ENCODE assay signal across 8 cellular contexts in genomic region chr6:134908906-134909516, GRCh38. TPM values are rescaled to one million over a fixed set of nuclear protein-coding genes. Genes with fewer than 3 reads are reported as not detected.
DNase-seq lines count a peak whose midpoint lies in the region; ATAC-seq and TF ChIP-seq lines count a peak whose summit lies in the region.

No MANE protein-coding gene starts in this region.

- peaks cover 45% of the 10 kb centered on the region for H3K4me1 ChIP-seq in ACC112 (ENCODE audit: control insufficient read depth, insufficient read depth, low read length, unreplicated experiment)

- H3K4me1 Mint-ChIP-seq in chondrocyte (ENCODE audit: low read depth), result peaks cover 43% of the 10 kb centered on the region
- H3K4me1 Mint-ChIP-seq in endothelial cell (ENCODE audit: unreplicated experiment), result peaks cover 4% of the 10 kb centered on the region

- peak overlapping the region; percentile 98 for H3K27ac Mint-ChIP-seq in chondrocyte (ENCODE audit: unreplicated experiment)
- no peak overlapping the region for H3K27ac Mint-ChIP-seq in endothelial cell (ENCODE audit: unreplicated experiment)

- H3K36me3 ChIP-seq in ACC112 (ENCODE audit: insufficient read depth, low read length), result no peaks in the 10 kb centered on the region

- H2AFZ ChIP-seq in ACC112 (ENCODE audit: low read length, unreplicated experiment), result peak overlapping the region; percentile 85

- peak overlapping the region; percentile 67 for H3K4me3 ChIP-seq in ACC112 (ENCODE audit: low read depth, low read length)

- no peaks in the 10 kb centered on the region for H3K27me3 Mint-ChIP-seq in chondrocyte (ENCODE audit: low read depth)
- peaks cover 5% of the 10 kb centered on the region for H3K27me3 Mint-ChIP-seq in endothelial cell (ENCODE audit: unreplicated experiment)

- H3K36me3 Mint-ChIP-seq in chondrocyte (ENCODE audit: low read depth) (no peaks in the 10 kb centered on the region), endothelial cell (ENCODE audit: low read depth, unreplicated experiment) (no peaks in the 10 kb centered on the region)

- H3K79me2 ChIP-seq in ACC112 (ENCODE audit: control insufficient read depth, insufficient read depth, low read length, unreplicated experiment), result no peaks in the 10 kb centered on the region

- TF ChIP-seq CTCF in chondrocyte (IDR thresholded peaks at IDR 0.05) (no peak), endothelial cell (IDR thresholded peaks at IDR 0.05; ENCODE audit: unreplicated experiment) (no peak)

- H3K27ac ChIP-seq in ACC112 (ENCODE audit: low read depth, low read length), result peak overlapping the region; percentile 96

- DNase-seq in LoVo (ENCODE audit: low spot score) (peak; percentile 42), chondrocyte (ENCODE audit: low spot score) (no peak), medulla oblongata (ENCODE audit: extremely low spot score) (peak; percentile 29), NCI-H82 (lab: John Stamatoyannopoulos, UW) (no peak), endothelial cell (ENCODE audit: low spot score) (no peak)
- no peak for DNase-seq in activated CD8-positive, alpha-beta memory T cell treated with anti-CD3 and anti-CD28 coated beads for 24 hours

- H3K9me3 Mint-ChIP-seq in chondrocyte (ENCODE audit: low read depth) (no peaks in the 10 kb centered on the region), endothelial cell (ENCODE audit: unreplicated experiment) (no peaks in the 10 kb centered on the region)

- ATAC-seq in GM21529 (IDR thresholded peaks at IDR 0.05; ENCODE audit: unreplicated experiment), result no peak

- H3K4me3 Mint-ChIP-seq in chondrocyte (ENCODE audit: unreplicated experiment) (peak overlapping the region; percentile 62), endothelial cell (ENCODE audit: unreplicated experiment) (no peak overlapping the region)

- no peaks in the 10 kb centered on the region for H3K27me3 ChIP-seq in ACC112 (ENCODE audit: insufficient read depth, low read length)

RNA-seq across cellular contexts. Expression of gene ALDH8A1, which starts 40.9 kb away (rescaled TPM):
- total RNA-seq in chondrocyte, result 0.18 to 0.40 TPM (median 0.39 TPM) in 3 replicates
- 0.15 TPM for total RNA-seq in endothelial cell (ENCODE audit: unreplicated experiment)

Comparison
In these comparisons a context has a peak if more than half of its experiments do, and no peak if none do; other contexts are left out.
1. DNase-seq: peak in LoVo (single experiment) and medulla oblongata (single experiment); none in chondrocyte (single experiment), NCI-H82 (single experiment), endothelial cell (single experiment) and activated CD8-positive, alpha-beta memory T cell treated with anti-CD3 and anti-CD28 coated beads for 24 hours (single experiment).